8 cellular contexts compared by ENCODE assay signal in the genomic region with DNA sequence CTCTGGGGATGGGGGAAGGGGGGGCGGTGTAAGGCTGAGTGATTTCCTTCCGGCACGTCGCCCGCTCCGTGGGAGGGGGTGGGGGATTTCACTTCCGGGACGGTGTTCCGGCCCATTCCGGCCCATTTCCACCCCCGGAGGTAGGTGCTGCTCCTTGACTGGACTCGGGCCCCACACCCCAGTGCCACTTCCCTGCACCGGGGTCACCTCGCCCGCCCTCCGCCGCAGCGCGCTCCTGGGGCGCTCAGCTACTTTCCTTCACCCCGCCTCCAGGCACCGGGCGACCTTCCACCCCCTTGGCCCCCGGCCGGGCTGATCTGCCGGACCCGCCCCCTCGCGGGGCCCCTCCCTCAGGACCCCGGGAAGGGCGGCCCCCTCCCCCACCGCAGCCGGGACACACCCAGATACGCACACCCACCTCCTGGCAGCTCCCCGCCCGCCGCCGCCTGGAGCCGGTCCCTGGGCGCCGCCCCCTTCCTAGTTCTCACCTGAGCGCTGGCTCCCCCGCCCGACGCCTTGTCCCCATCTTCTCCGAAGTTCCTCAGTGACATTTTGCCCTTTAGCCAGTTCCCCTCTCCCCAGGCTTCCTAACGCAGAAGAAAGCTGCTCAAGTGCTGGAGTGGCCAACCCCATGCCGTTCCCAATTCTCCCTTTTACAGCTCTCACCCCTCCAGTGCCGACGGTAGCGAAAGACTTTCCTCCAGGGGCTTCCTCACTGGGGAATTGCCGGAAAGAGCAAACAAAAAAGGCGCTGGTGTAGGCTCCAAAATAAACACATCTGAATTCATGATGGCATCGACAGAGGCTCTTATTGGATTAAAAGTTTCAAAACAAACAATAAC. TPM values are rescaled to one million over a fixed set of nuclear protein-coding genes. Genes with fewer than 3 reads are reported as not detected.
DNase-seq lines count a peak whose midpoint lies in the region; ATAC-seq, FAIRE-seq and TF ChIP-seq lines count a peak whose summit lies in the region.

Gene ZBTB37, plus strand, starts transcription at position 115 of the 842 bp plus-strand sequence. CDS start 1,846 bp downstream, outside the sequence.

- H3K9me3 ChIP-seq in Loucy (ENCODE audit: insufficient read depth, low read depth, low read length), result no peaks in the 10 kb centered on the region
- H3K9me3 ChIP-seq in neuron (ENCODE audit: low read length), result no peaks in the 10 kb centered on the region
- H3K9me3 ChIP-seq in subcutaneous abdominal adipose tissue (ENCODE audit: control insufficient read depth in 5 of 5, low read length in 5 of 5), result no peaks in the 10 kb centered on the region

- no peaks in the 10 kb centered on the region for H3K9me3 Mint-ChIP-seq in activated T-helper 17 cell treated with anti-CD3 and anti-CD28 coated beads, Interleukin-2, amount 50 U/mL, for 72 hours

- no peaks in the 10 kb centered on the region for H3K9me2 ChIP-seq in Loucy (replicated peaks; ENCODE audit: low read depth, low read length)

- H3K4me2 ChIP-seq in Loucy (ENCODE audit: low read depth, low read length, poor library complexity, severe bottlenecking), result peak within 1 kb of the TSS; percentile 92

- TF ChIP-seq CTCF in Loucy (conservative IDR thresholded peaks at IDR 0.05; ENCODE audit: low read length) (no peak), RWPE1 (conservative IDR thresholded peaks at IDR 0.05; ENCODE audit: low read depth) (no peak), fibroblast of the aortic adventitia (IDR thresholded peaks at IDR 0.05; ENCODE audit: insufficient read depth, low read length) (no peak)

- H3K4me1 ChIP-seq in Loucy (ENCODE audit: insufficient read depth, low read length, poor library complexity, severe bottlenecking), result peaks cover 65% of the 10 kb centered on the region
- peaks cover 36% of the 10 kb centered on the region for H3K4me1 ChIP-seq in neuron (ENCODE audit: insufficient read depth, low read length)
- H3K4me1 ChIP-seq in subcutaneous abdominal adipose tissue (ENCODE audit: control insufficient read depth in 5 of 5, insufficient read depth in 5 of 5, low read length in 5 of 5), result peaks cover 0 to 63% (median 59%) of the 10 kb centered on the region in 5 donors

- FAIRE-seq in H54 (lab: Jason Lieb, UNC), result no peak

- H3K27ac ChIP-seq in RWPE1 (peak within 1 kb of the TSS; percentile 95), subcutaneous abdominal adipose tissue (ENCODE audit: low read depth, low read length) (peak within 1 kb of the TSS; percentile 92)

- TF ChIP-seq POLR2A in H54 (IDR thresholded peaks at IDR 0.05; ENCODE audit: low read depth, low read length), result 0 out of 2 replicates have a peak, but pooled peaks have one; percentile 33

- peak; percentile 69 for ATAC-seq in activated T-helper 17 cell treated with anti-CD3 and anti-CD28 coated beads, Interleukin-2, amount 50 U/mL, for 72 hours (replicated peaks)

- peaks cover 72% of the 10 kb centered on the region for H3K36me3 Mint-ChIP-seq in activated T-helper 17 cell treated with anti-CD3 and anti-CD28 coated beads, Interleukin-2, amount 50 U/mL, for 72 hours (ENCODE audit: low read depth)

- POLR2A ChIA-PET in RWPE1 (lab: Yijun Ruan, JAX; ENCODE audit: low non-redundant PET), result interaction anchor here (0.6 to 1.1 kb wide), 5 partner anchors 28 to 1336 kb away, joined by 3 to 4 read pairs (median 4); no protein-coding TSS in a partner anchor

- H3K4me1 Mint-ChIP-seq in activated T-helper 17 cell treated with anti-CD3 and anti-CD28 coated beads, Interleukin-2, amount 50 U/mL, for 72 hours, result peaks cover 38% of the 10 kb centered on the region

- peaks cover 18% of the 10 kb centered on the region for H3F3A ChIP-seq in Loucy (ENCODE audit: low read depth)

- H3K36me3 ChIP-seq in Loucy (ENCODE audit: insufficient read depth, low read length), result peaks cover 36% of the 10 kb centered on the region
- H3K36me3 ChIP-seq in neuron (ENCODE audit: insufficient read depth, low read length), result peaks cover 55% of the 10 kb centered on the region
- peaks cover 35 to 47% (median 36%) of the 10 kb centered on the region in 5 donors for H3K36me3 ChIP-seq in subcutaneous abdominal adipose tissue (ENCODE audit: control insufficient read depth in 5 of 5, insufficient read depth in 5 of 5, low read length in 5 of 5)

- H2AFZ ChIP-seq in Loucy (ENCODE audit: low read length), result peak within 1 kb of the TSS; percentile 92
- peak within 1 kb of the TSS; percentile 89 for H2AFZ ChIP-seq in neuron (ENCODE audit: low read depth, low read length)

- peak within 1 kb of the TSS; percentile 93 for H3K27ac Mint-ChIP-seq in activated T-helper 17 cell treated with anti-CD3 and anti-CD28 coated beads, Interleukin-2, amount 50 U/mL, for 72 hours

- peak within 1 kb of the TSS; percentile 88 for H3K4me3 Mint-ChIP-seq in activated T-helper 17 cell treated with anti-CD3 and anti-CD28 coated beads, Interleukin-2, amount 50 U/mL, for 72 hours

- H4K20me1 ChIP-seq in Loucy (ENCODE audit: insufficient read depth, low read length, poor library complexity, severe bottlenecking), result peaks cover 42% of the 10 kb centered on the region

- no peaks in the 10 kb centered on the region for H3K27me3 Mint-ChIP-seq in activated T-helper 17 cell treated with anti-CD3 and anti-CD28 coated beads, Interleukin-2, amount 50 U/mL, for 72 hours

- H3K4me3 ChIP-seq in Loucy (ENCODE audit: low read length, poor library complexity, severe bottlenecking) (peak within 1 kb of the TSS; percentile 92), fibroblast of the aortic adventitia (ENCODE audit: low read depth, low read length) (peak within 1 kb of the TSS; percentile 97), neuron (ENCODE audit: low read length) (peak within 1 kb of the TSS; percentile 78), subcutaneous abdominal adipose tissue (ENCODE audit: low read depth in 1 of 5, low read length in 5 of 5) (peak within 1 kb of the TSS; percentile 80 to 100 (median 94))

- CTCF ChIA-PET in RWPE1 (lab: Yijun Ruan, JAX), result interaction anchor here (0.6 to 1.1 kb wide), 3 partner anchors 45 to 1311 kb away, joined by 3 to 5 read pairs (median 3); no protein-coding TSS in a partner anchor

- H3K79me2 ChIP-seq in Loucy (ENCODE audit: insufficient read depth, low read length), result peaks cover 66% of the 10 kb centered on the region

- H3K27me3 ChIP-seq in Loucy (ENCODE audit: insufficient read depth, low read length, poor library complexity, severe bottlenecking) (peaks cover 8% of the 10 kb centered on the region), neuron (ENCODE audit: insufficient read depth, low read length) (no peaks in the 10 kb centered on the region), subcutaneous abdominal adipose tissue (ENCODE audit: control insufficient read depth in 5 of 5, insufficient read depth in 4 of 5, low read length in 5 of 5) (no peaks in the 10 kb centered on the region)

- H3K9ac ChIP-seq in Loucy (ENCODE audit: low read depth, low read length, poor library complexity, severe bottlenecking), result peak within 1 kb of the TSS; percentile 92
- H3K9ac ChIP-seq in subcutaneous abdominal adipose tissue (ENCODE audit: low read length in 5 of 5), result peak within 1 kb of the TSS; percentile 71 to 80 (median 79)

- DNase-seq in DMS79 (lab: John Stamatoyannopoulos, UW), result peak; percentile 86
- DNase-seq in H54 (ENCODE audit: insufficient read length, low spot score), result peak; percentile 75
- DNase-seq in RWPE1 (ENCODE audit: low spot score), result peak; percentile 88
- no peak for DNase-seq in fibroblast of the aortic adventitia (ENCODE audit: low read depth)

RNA-seq across cellular contexts. Expression of gene ZBTB37, which starts in this region (rescaled TPM):
- 10 to 100 TPM; 10.4 to 14.2 TPM for total RNA-seq in activated T-helper 17 cell treated with anti-CD3 and anti-CD28 coated beads, Interleukin-2, amount 50 U/mL, for 72 hours
- 6.5 and 11.3 TPM in 2 replicates for total RNA-seq in fibroblast of the aortic adventitia (ENCODE audit: low replicate concordance)
